ENCODE assay signal across 9 cellular contexts in the genomic region with DNA sequence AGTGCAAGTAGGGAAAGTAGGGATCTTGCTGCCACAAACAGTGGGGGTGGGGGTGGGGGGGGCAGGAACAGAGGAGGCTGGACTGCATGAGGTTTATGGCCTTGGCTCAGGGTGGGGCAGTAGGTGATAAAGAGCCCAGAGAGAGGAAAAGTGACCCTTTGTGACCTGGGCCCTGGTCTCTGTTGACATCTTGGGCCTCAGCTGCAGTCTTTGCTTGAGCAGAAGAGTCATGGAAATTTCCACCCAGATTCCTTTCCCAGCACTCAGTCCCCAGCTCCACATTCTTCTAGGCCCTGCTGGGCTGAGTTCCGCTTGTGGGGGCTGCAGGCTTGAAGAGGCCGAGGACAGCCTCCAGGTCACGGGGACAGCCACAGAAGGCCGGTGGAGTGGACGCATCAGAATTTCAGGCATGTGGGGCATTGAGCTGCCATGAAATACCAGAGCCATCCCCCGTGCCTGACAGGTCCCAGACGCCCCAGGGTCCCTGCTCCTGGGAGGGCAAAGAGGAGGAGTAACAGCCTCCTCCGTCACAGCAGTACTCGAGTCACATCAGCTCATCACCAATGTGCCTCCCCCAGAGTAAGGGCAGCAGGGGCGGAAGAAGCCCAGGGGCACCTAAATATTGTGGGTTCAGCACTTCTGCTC. TPM values are rescaled to one million over a fixed set of nuclear protein-coding genes. Genes with fewer than 3 reads are reported as not detected.
DNase-seq lines count a peak whose midpoint lies in the region; ATAC-seq, FAIRE-seq and TF ChIP-seq lines count a peak whose summit lies in the region.
"Had no signal": no experiment of that assay in that cellular context is flagged by ENCODE, and none has a peak within 500 bp of the region (broad histone marks: within the 10 kb centered on the region; RNA-seq: fewer than 3 reads in every experiment).

No MANE protein-coding gene starts in this region.

- H3K9me2 ChIP-seq in HCT116 (ENCODE audit: insufficient read depth): no peaks in the 10 kb centered on the region

- H3K9me3 ChIP-seq in HCT116 (ENCODE audit: control insufficient read depth in 1 of 2, insufficient read depth in 1 of 2, low read depth in 1 of 2, low read length in 2 of 2) (no peaks in the 10 kb centered on the region), breast epithelium (no peaks in the 10 kb centered on the region), kidney (ENCODE audit: control insufficient read depth in 1 of 2, low read length in 2 of 2) (no peaks in the 10 kb centered on the region)

- peak overlapping the region; percentile 77 for H3K4me2 ChIP-seq in HCT116 (ENCODE audit: low read length)

- no peak for ATAC-seq in HCT116
- ATAC-seq in stimulated activated naive B cell treated with anti-CD40 and anti-IgM and Interleukin-4, amounts not matched to agents 10 μg/mL and 1 μg/mL and 100 μg/mL, for 72 hours (replicated peaks): no peak
- no peak for ATAC-seq in activated T-helper 17 cell treated with anti-CD3 and anti-CD28 coated beads, Interleukin-2, amount 50 U/mL, for 72 hours (replicated peaks)
- no peak for ATAC-seq in GM18517 (IDR thresholded peaks at IDR 0.05; ENCODE audit: unreplicated experiment)

- TF ChIP-seq CTCF in HCT116 (IDR thresholded peaks at IDR 0.05 in 2 of 3, conservative IDR thresholded peaks at IDR 0.05 in 1 of 3; ENCODE audit: borderline replicate concordance in 1 of 3, insufficient read depth in 1 of 3, low read depth in 2 of 3, low read length in 2 of 3) (no peak), breast epithelium (IDR thresholded peaks at IDR 0.05) (no peak), kidney (IDR thresholded peaks at IDR 0.05; ENCODE audit: borderline replicate concordance, extremely low read depth, insufficient read depth) (no peak)

- H4K20me1 ChIP-seq in HCT116 (ENCODE audit: insufficient read depth): no peaks in the 10 kb centered on the region

- H3K36me3 ChIP-seq in HCT116 (ENCODE audit: control insufficient read depth in 1 of 2, insufficient read depth in 2 of 2, low read length in 2 of 2) (no peaks in the 10 kb centered on the region), breast epithelium (no peaks in the 10 kb centered on the region), kidney (ENCODE audit: control insufficient read depth in 1 of 2, insufficient read depth in 2 of 2, low read length in 2 of 2) (no peaks in the 10 kb centered on the region)

- 0 out of 2 replicates have a peak, but pooled peaks cover 10% of the 10 kb centered on the region for H3K79me2 ChIP-seq in HCT116 (ENCODE audit: insufficient read depth, low read length)

- H3K9ac ChIP-seq in HCT116 (ENCODE audit: low read length) (peak overlapping the region; percentile 67), kidney (ENCODE audit: low read length in 2 of 2) (peak overlapping the region; percentile 68 to 91)

- H3K4me3 ChIP-seq in HCT116 (replicated peaks in 1 of 2; ENCODE audit: low read depth in 1 of 2, low read length in 2 of 2) (0 out of 4 replicates have a peak overlapping the region, but pooled peaks of 1 of the 2 experiments have one; percentile 27), breast epithelium (peak overlapping the region in 1 of 3 donors; percentile 34), kidney (ENCODE audit: low read length in 2 of 2) (peak overlapping the region in 1 of 2 donors; percentile 29)

- H3K36me3 Mint-ChIP-seq in stimulated activated naive B cell treated with anti-CD40 and anti-IgM and Interleukin-4, amounts not matched to agents 10 μg/mL and 1 μg/mL and 100 μg/mL, for 72 hours: no peaks in the 10 kb centered on the region
- peaks cover 6% of the 10 kb centered on the region for H3K36me3 Mint-ChIP-seq in activated T-helper 17 cell treated with anti-CD3 and anti-CD28 coated beads, Interleukin-2, amount 50 U/mL, for 72 hours (ENCODE audit: low read depth)
- H3K36me3 Mint-ChIP-seq: naive B cell had no signal

- peaks cover 53 to 78% of the 10 kb centered on the region in 2 donors for H3K4me1 Mint-ChIP-seq in stimulated activated naive B cell treated with anti-CD40 and anti-IgM and Interleukin-4, amounts not matched to agents 10 μg/mL and 1 μg/mL and 100 μg/mL, for 72 hours
- H3K4me1 Mint-ChIP-seq in activated T-helper 17 cell treated with anti-CD3 and anti-CD28 coated beads, Interleukin-2, amount 50 U/mL, for 72 hours: peaks cover 17% of the 10 kb centered on the region

- no peaks in the 10 kb centered on the region for H3K27me3 ChIP-seq in HCT116 (ENCODE audit: insufficient read depth, low read length)
- H3K27me3 ChIP-seq in breast epithelium: no peaks in the 10 kb centered on the region

- H3K4me1 ChIP-seq in HCT116 (ENCODE audit: control insufficient read depth in 1 of 2, insufficient read depth in 2 of 2, low read length in 2 of 2) (peaks cover 92 to 97% of the 10 kb centered on the region in 2 experiments), breast epithelium (peaks cover 41 to 74% of the 10 kb centered on the region in 2 donors), kidney (ENCODE audit: control insufficient read depth in 1 of 2, insufficient read depth in 1 of 2, low read depth in 1 of 2, low read length in 2 of 2) (peaks cover 70 to 76% of the 10 kb centered on the region in 2 donors)

- DNase-seq in HCT116 (ENCODE audit: low read depth, low spot score) (no peak), breast epithelium (ENCODE audit: low spot score in 2 of 2) (peak in 1 of 2 donors; percentile 83), kidney (peak; percentile 93), NCI-H446 treated with DMSO at 0.1 percent for 48 hours (lab: John Stamatoyannopoulos, UW) (no peak)
- no peak for DNase-seq in stimulated activated naive B cell treated with anti-CD40 and anti-IgM and Interleukin-4, amounts not matched to agents 10 μg/mL and 1 μg/mL and 100 μg/mL, for 72 hours
- no peak for DNase-seq in activated CD8-positive, alpha-beta memory T cell treated with anti-CD3 and anti-CD28 coated beads, Interleukin-2, amount 50 U/mL, for 48 hours
- DNase-seq: naive B cell had no signal

- no peak overlapping the region for H3K4me3 Mint-ChIP-seq in stimulated activated naive B cell treated with anti-CD40 and anti-IgM and Interleukin-4, amounts not matched to agents 10 μg/mL and 1 μg/mL and 100 μg/mL, for 72 hours
- no peak overlapping the region for H3K4me3 Mint-ChIP-seq in activated T-helper 17 cell treated with anti-CD3 and anti-CD28 coated beads, Interleukin-2, amount 50 U/mL, for 72 hours

- POLR2A ChIA-PET in HCT116 (lab: Charles Lee): interaction anchor here (1.1 to 26.7 kb wide), 4 partner anchors 13 to 319 kb away, joined by 3 to 1499 read pairs (median 742); a partner anchor contains a TSS

- BruUV-seq in HCT116 (replicated peaks; lab: Mats Ljungman, UMichigan): no TSS peak

- H3K27ac ChIP-seq in HCT116 (ENCODE audit: low read depth, low read length): peak overlapping the region; percentile 98
- H3K27ac ChIP-seq in breast epithelium: peak overlapping the region; percentile 98 to 99
- peak overlapping the region; percentile 98 to 99 for H3K27ac ChIP-seq in kidney (ENCODE audit: low read depth in 2 of 2, low read length in 2 of 2)

- H3K9me3 Mint-ChIP-seq in stimulated activated naive B cell treated with anti-CD40 and anti-IgM and Interleukin-4, amounts not matched to agents 10 μg/mL and 1 μg/mL and 100 μg/mL, for 72 hours: no peaks in the 10 kb centered on the region
- no peaks in the 10 kb centered on the region for H3K9me3 Mint-ChIP-seq in activated T-helper 17 cell treated with anti-CD3 and anti-CD28 coated beads, Interleukin-2, amount 50 U/mL, for 72 hours
- H3K9me3 Mint-ChIP-seq: naive B cell had no signal

- FAIRE-seq in kidney (lab: Jason Lieb, UNC): no peak

- RAD21 ChIA-PET in HCT116 (lab: Charles Lee; ENCODE audit: low non-redundant PET in 1 of 2, low total read pairs in 2 of 2, uncharacterized antibody in 2 of 2, unreplicated experiment in 2 of 2): interaction anchor here in 1 of 2 experiments (0.5 kb wide), 1 partner anchor 40 kb away, joined by 4 read pairs; no protein-coding TSS in a partner anchor

- H3K27ac Mint-ChIP-seq in stimulated activated naive B cell treated with anti-CD40 and anti-IgM and Interleukin-4, amounts not matched to agents 10 μg/mL and 1 μg/mL and 100 μg/mL, for 72 hours: peak overlapping the region; percentile 87
- no peak overlapping the region for H3K27ac Mint-ChIP-seq in activated T-helper 17 cell treated with anti-CD3 and anti-CD28 coated beads, Interleukin-2, amount 50 U/mL, for 72 hours

- no peak overlapping the region for H2AFZ ChIP-seq in HCT116 (ENCODE audit: low read depth, low read length, poor library complexity, severe bottlenecking)

- CTCF ChIA-PET in HCT116 (lab: Charles Lee): interaction anchor here (1.2 to 1.5 kb wide), 3 partner anchors 10 to 20 kb away, joined by 4 to 11 read pairs (median 7); no protein-coding TSS in a partner anchor

- intact Hi-C loops in HCT116 (cut with micrococcal nuclease) (no loop called here), breast epithelium (cut with DNase I; ENCODE audit: low total_unique reads) (no loop called here), kidney (cut with DNase I) (no loop called here)

- no peak for TF ChIP-seq POLR2A in HCT116 (IDR thresholded peaks at IDR 0.05; ENCODE audit: borderline replicate concordance, extremely low read depth, insufficient read depth, insufficient read length)
- TF ChIP-seq POLR2A in breast epithelium (IDR thresholded peaks at IDR 0.05): no peak

- no peaks in the 10 kb centered on the region for H3K27me3 Mint-ChIP-seq in stimulated activated naive B cell treated with anti-CD40 and anti-IgM and Interleukin-4, amounts not matched to agents 10 μg/mL and 1 μg/mL and 100 μg/mL, for 72 hours
- no peaks in the 10 kb centered on the region for H3K27me3 Mint-ChIP-seq in activated T-helper 17 cell treated with anti-CD3 and anti-CD28 coated beads, Interleukin-2, amount 50 U/mL, for 72 hours
- H3K27me3 Mint-ChIP-seq: naive B cell had no signal

- no peak for TF ChIP-seq RAD21 in HCT116 (IDR thresholded peaks at IDR 0.05; ENCODE audit: low read depth)

TF ChIP-seq in HCT116, 20 proteins besides CTCF, POLR2A, EP300 and RAD21 (continues in another document):
- TF ChIP-seq JUND (IDR thresholded peaks at IDR 0.05): no peak
- TF ChIP-seq, protein P1, sequence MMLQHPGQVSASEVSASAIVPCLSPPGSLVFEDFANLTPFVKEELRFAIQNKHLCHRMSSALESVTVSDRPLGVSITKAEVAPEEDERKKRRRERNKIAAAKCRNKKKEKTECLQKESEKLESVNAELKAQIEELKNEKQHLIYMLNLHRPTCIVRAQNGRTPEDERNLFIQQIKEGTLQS (IDR thresholded peaks at IDR 0.05): no peak
- no peak for TF ChIP-seq CBX3 (IDR thresholded peaks at IDR 0.05; ENCODE audit: low read depth)

RNA-seq across cellular contexts. Expression of a gene that starts 9.7 kb away (rescaled TPM):
- 6,000 TPM for total RNA-seq in HCT116 (2021; ENCODE audit: unreplicated experiment)
- 380 and 423 TPM in 2 replicates for polyA plus RNA-seq in HCT116 (2012)
- total RNA-seq in breast epithelium: over 10,000 TPM; 14,217 to 22,312 (median 18,959) TPM
- 15,262 TPM for total RNA-seq in kidney
- 219 TPM for polyA plus RNA-seq in kidney (ENCODE audit: insufficient read depth, low read depth, low replicate concordance)
- over 10,000 TPM in 1 of 2 donors, 1,000 to 10,000 TPM in 1; 5,547 to 22,796 TPM for total RNA-seq in activated T-helper 17 cell treated with anti-CD3 and anti-CD28 coated beads, Interleukin-2, amount 50 U/mL, for 72 hours

RNA-seq across cellular contexts. Expression of a gene that starts 35.7 kb away (rescaled TPM):
- total RNA-seq in HCT116 (2021; ENCODE audit: unreplicated experiment) (104 TPM), breast epithelium (10 to 100 TPM; 74.1 to 83.4 (median 83.2) TPM), kidney (72.2 TPM)
- 82.4 and 84.4 TPM in 2 replicates for polyA plus RNA-seq in HCT116 (2012)
- polyA plus RNA-seq in kidney (ENCODE audit: insufficient read depth, low read depth, low replicate concordance): 78.9 TPM
- total RNA-seq in activated T-helper 17 cell treated with anti-CD3 and anti-CD28 coated beads, Interleukin-2, amount 50 U/mL, for 72 hours: 10 to 100 TPM; 80.4 to 86.8 TPM
